ENCODE assay signal across 12 cellular contexts in the genomic region with DNA sequence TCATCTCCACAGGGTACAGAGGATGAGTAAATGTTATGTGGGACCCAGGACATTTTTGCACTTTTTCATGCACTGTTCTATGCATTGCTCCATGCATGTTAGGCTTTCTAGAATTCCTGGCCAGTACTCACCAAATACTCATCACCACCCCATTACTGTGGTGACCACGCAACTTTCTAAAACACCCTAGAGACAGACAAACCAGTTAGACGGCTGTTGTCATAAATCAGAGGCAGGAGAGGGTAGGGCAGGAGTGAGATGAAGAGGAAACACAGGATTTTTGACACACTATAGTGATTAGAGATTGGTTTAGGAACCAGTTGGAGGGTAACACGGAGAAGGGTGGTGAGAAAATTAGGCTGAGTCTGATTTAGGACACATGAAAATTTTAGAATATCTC. TPM values are rescaled to one million over a fixed set of nuclear protein-coding genes. Genes with fewer than 3 reads are reported as not detected.
"Had no signal": no experiment of that assay in that cellular context is flagged by ENCODE, and none has a peak within 500 bp of the region (broad histone marks: within the 10 kb centered on the region; RNA-seq: fewer than 3 reads in every experiment).

No MANE protein-coding gene starts in this region.

- DNase-seq: activated CD4-positive, alpha-beta T cell treated with anti-CD3 and anti-CD28 coated beads for 1 hour; activated CD4-positive, alpha-beta T cell treated with anti-CD3 and anti-CD28 coated beads, Interleukin-2, amount 50 U/mL, for 48 hours; activated CD8-positive, alpha-beta memory T cell treated with anti-CD3 and anti-CD28 coated beads, Interleukin-2, amount 10 ng/mL, durations not matched to agents 7 days and 5 days; activated effector memory CD4-positive, alpha-beta T cell treated with Interleukin-2 at 50 U/mL for 16 hours; activated T-cell treated with anti-CD3 and anti-CD28 coated beads, Interleukin-2, amount 50 U/mL, for 24 hours; small intestine had no signal

- H3K36me3 Mint-ChIP-seq: activated naive CD4-positive, alpha-beta T cell treated with anti-CD3 and anti-CD28 coated beads, Interleukin-2, amount 50 U/mL, for 24 hours had no signal

- H3K27ac Mint-ChIP-seq: activated CD8-positive, alpha-beta memory T cell treated with anti-CD3 and anti-CD28 coated beads, Interleukin-2, amount 10 ng/mL, durations not matched to agents 7 days and 5 days; activated naive CD4-positive, alpha-beta T cell treated with anti-CD3 and anti-CD28 coated beads, Interleukin-2, amount 50 U/mL, for 24 hours; activated T-cell treated with anti-CD3 and anti-CD28 coated beads, Interleukin-2, amount 50 U/mL, for 24 hours; memory B cell had no signal

- H3K4me1 Mint-ChIP-seq: activated naive CD4-positive, alpha-beta T cell treated with anti-CD3 and anti-CD28 coated beads, Interleukin-2, amount 50 U/mL, for 24 hours had no signal

- H2AFZ ChIP-seq: parathyroid adenoma had no signal

- H3K79me2 ChIP-seq: parathyroid adenoma had no signal

- H3K4me3 Mint-ChIP-seq: activated CD8-positive, alpha-beta memory T cell treated with anti-CD3 and anti-CD28 coated beads, Interleukin-2, amount 10 ng/mL, durations not matched to agents 7 days and 5 days; activated naive CD4-positive, alpha-beta T cell treated with anti-CD3 and anti-CD28 coated beads, Interleukin-2, amount 50 U/mL, for 24 hours; activated T-cell treated with anti-CD3 and anti-CD28 coated beads, Interleukin-2, amount 50 U/mL, for 24 hours; central memory CD8-positive, alpha-beta T cell; memory B cell had no signal

- H3K27ac ChIP-seq: parathyroid adenoma had no signal

- H3K4me1 ChIP-seq: parathyroid adenoma had no signal

- H3K9me3 Mint-ChIP-seq: activated naive CD4-positive, alpha-beta T cell treated with anti-CD3 and anti-CD28 coated beads, Interleukin-2, amount 50 U/mL, for 24 hours; activated T-cell treated with anti-CD3 and anti-CD28 coated beads, Interleukin-2, amount 50 U/mL, for 24 hours; central memory CD8-positive, alpha-beta T cell; memory B cell had no signal

- ATAC-seq: activated CD8-positive, alpha-beta memory T cell treated with anti-CD3 and anti-CD28 coated beads, Interleukin-2, amount 10 ng/mL, durations not matched to agents 7 days and 5 days; left lobe of liver had no signal

- H3K9ac ChIP-seq: parathyroid adenoma had no signal

RNA-seq across cellular contexts. Expression of a gene that starts 59.3 kb away (rescaled TPM):
- total RNA-seq: fibroblast of villous mesenchyme had no signal
